8 cellular contexts compared by ENCODE assay signal in the genomic region with DNA sequence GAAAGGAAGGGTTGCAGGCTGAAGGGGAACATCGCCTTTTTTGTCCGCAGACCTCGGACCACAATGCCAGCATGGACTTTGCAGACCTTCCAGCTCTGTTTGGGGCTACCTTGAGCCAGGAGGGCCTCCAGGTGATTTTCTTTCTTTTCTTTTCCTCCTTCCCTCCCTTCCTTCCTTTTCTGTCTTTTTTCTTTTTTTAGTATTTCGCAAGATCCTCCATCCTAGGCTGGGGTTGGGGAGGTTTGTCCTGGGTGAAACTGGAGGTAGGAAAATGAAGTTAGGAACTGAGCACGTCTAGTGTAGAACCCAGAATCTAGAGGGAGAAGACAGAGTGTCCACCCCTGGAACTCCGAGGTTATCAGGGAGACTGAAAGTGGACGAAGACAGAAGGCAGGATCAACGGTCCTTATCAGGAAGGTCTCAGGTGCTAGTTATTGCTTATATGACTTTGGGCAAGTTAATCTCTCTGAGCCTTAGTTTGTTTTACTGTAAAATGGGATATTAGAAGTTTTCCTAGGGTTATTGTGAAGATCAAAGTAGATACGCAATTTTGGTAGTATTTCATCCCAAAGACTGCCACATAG. TPM values are rescaled to one million over a fixed set of nuclear protein-coding genes. Genes with fewer than 3 reads are reported as not detected.
DNase-seq lines count a peak whose midpoint lies in the region; ATAC-seq and TF ChIP-seq lines count a peak whose summit lies in the region.

No MANE protein-coding gene starts in this region.

- H3K9me3 ChIP-seq in left ventricle myocardium inferior (replicated peaks), result no peaks in the 10 kb centered on the region
- no peaks in the 10 kb centered on the region for H3K9me3 ChIP-seq in mammary epithelial cell (replicated peaks; ENCODE audit: insufficient read depth, low read length)
- no peaks in the 10 kb centered on the region for H3K9me3 ChIP-seq in mesodermal cell (ENCODE audit: control insufficient read depth, low read length)
- no peaks in the 10 kb centered on the region for H3K9me3 ChIP-seq in uterus

- H3K27ac ChIP-seq in left ventricle myocardium inferior (replicated peaks) (peak overlapping the region; percentile 96), mammary epithelial cell (ENCODE audit: insufficient read depth, low read depth, low read length) (peak overlapping the region; percentile 87), mesodermal cell (ENCODE audit: low read depth, low read length, severe bottlenecking) (peak overlapping the region; percentile 93), uterus (peak overlapping the region; percentile 95 to 98)

- H2AFZ ChIP-seq in mammary epithelial cell (ENCODE audit: low read depth, low read length), result no peak overlapping the region

- intact Hi-C loops in left ventricle myocardium inferior (cut with micrococcal nuclease) (no loop called here), Right ventricle myocardium inferior (cut with DNase I) (no loop called here), mammary epithelial cell (cut with micrococcal nuclease) (loop anchor here (2.0 kb wide), 1 partner anchor 56 kb away; a partner anchor contains a TSS), uterus (cut with DNase I; ENCODE audit: low total_unique reads) (no loop called here)

- peak overlapping the region; percentile 96 for H3K9ac ChIP-seq in mammary epithelial cell (ENCODE audit: insufficient read depth, low read length)

- H3K27me3 ChIP-seq in left ventricle myocardium inferior (ENCODE audit: low read depth) (no peaks in the 10 kb centered on the region), mammary epithelial cell (ENCODE audit: insufficient read depth, low read length) (no peaks in the 10 kb centered on the region), uterus (no peaks in the 10 kb centered on the region)

- BruUV-seq in mammary epithelial cell (replicated peaks; lab: Mats Ljungman, UMichigan), result no TSS peak

- dilution Hi-C loops in mammary epithelial cell (cut with HindIII; ENCODE audit: low sequenced_read_pairs), result no loop called here

- H3K79me2 ChIP-seq in mammary epithelial cell (ENCODE audit: insufficient read depth, low read length), result peaks cover 75% of the 10 kb centered on the region

- no peaks in the 10 kb centered on the region for H4K20me1 ChIP-seq in mammary epithelial cell (ENCODE audit: insufficient read depth, low read length)

- H3K4me1 ChIP-seq in left ventricle myocardium inferior, result peaks cover 82% of the 10 kb centered on the region
- H3K4me1 ChIP-seq in mammary epithelial cell (ENCODE audit: insufficient read depth, low read length), result peaks cover 53% of the 10 kb centered on the region
- H3K4me1 ChIP-seq in mesodermal cell (ENCODE audit: control insufficient read depth, insufficient read depth, low read length, poor library complexity, severe bottlenecking), result peaks cover 49% of the 10 kb centered on the region
- H3K4me1 ChIP-seq in uterus, result peaks cover 24% of the 10 kb centered on the region in 2 donors

- no peak for TF ChIP-seq POLR2A in uterus (IDR thresholded peaks at IDR 0.05)

- peaks cover 70% of the 10 kb centered on the region for H3K36me3 ChIP-seq in left ventricle myocardium inferior
- H3K36me3 ChIP-seq in mammary epithelial cell (ENCODE audit: insufficient read depth, low read length), result peaks cover 13% of the 10 kb centered on the region
- peaks cover 67% of the 10 kb centered on the region for H3K36me3 ChIP-seq in mesodermal cell (ENCODE audit: control insufficient read depth, insufficient read depth, low read length)
- H3K36me3 ChIP-seq in uterus, result no peaks in the 10 kb centered on the region

- in situ Hi-C loops in mammary epithelial cell (cut with MboI; ENCODE audit: low sequenced_read_pairs in 2 of 2), result no loop called here

- peak overlapping the region; percentile 84 for H3K4me3 ChIP-seq in left ventricle myocardium inferior
- peak overlapping the region; percentile 68 to 92 (median 79) for H3K4me3 ChIP-seq in mammary epithelial cell (replicated peaks in 1 of 3; ENCODE audit: insufficient read depth in 1 of 3, low read depth in 2 of 3, low read length in 3 of 3)
- H3K4me3 ChIP-seq in mesodermal cell (ENCODE audit: extremely low read depth, insufficient read depth, low read length, poor library complexity, severe bottlenecking), result peak overlapping the region; percentile 81
- peak overlapping the region; percentile 90 to 92 for H3K4me3 ChIP-seq in uterus

- DNase-seq in left ventricle myocardium inferior (no peak), Right ventricle myocardium inferior (ENCODE audit: missing footprints) (no peak), mammary epithelial cell (no peak), uterus (no peak), H4 (ENCODE audit: low spot score) (no peak)

- WGBS in mammary epithelial cell (ENCODE audit: low coverage, missing lambda C conversion rate), result 13% methylated on average over 8 of the region's 9 CpGs
- WGBS in mesodermal cell (ENCODE audit: insufficient coverage in 2 of 2), 2 experiments, result 40 to 45% methylated on average over 7 to 8 of the region's 9 CpGs

- CTCF ChIA-PET in mammary epithelial cell (lab: Charles Lee; ENCODE audit: low non-redundant PET), result interaction anchor here (1.6 kb wide), 1 partner anchor 32 kb away, joined by 8 read pairs; no protein-coding TSS in a partner anchor

- peak overlapping the region; percentile 96 for H3K4me2 ChIP-seq in mammary epithelial cell (ENCODE audit: insufficient read depth, low read depth, low read length)

- no peak for TF ChIP-seq CTCF in left ventricle myocardium inferior (IDR thresholded peaks at IDR 0.05; ENCODE audit: borderline replicate concordance)
- TF ChIP-seq CTCF in mammary epithelial cell (conservative IDR thresholded peaks at IDR 0.05 in 1 of 2, IDR thresholded peaks at IDR 0.05 in 1 of 2; ENCODE audit: extremely low read depth in 1 of 2, insufficient read depth in 1 of 2, low read depth in 1 of 2, low read length in 2 of 2), result no peak
- TF ChIP-seq CTCF in uterus (IDR thresholded peaks at IDR 0.05), result no peak

- ATAC-seq in Right ventricle myocardium inferior (no peak), GM21528 (IDR thresholded peaks at IDR 0.05; ENCODE audit: low FRiP score, unreplicated experiment) (no peak), HG03280 (IDR thresholded peaks at IDR 0.05; ENCODE audit: unreplicated experiment) (no peak)

RNA-seq across cellular contexts. Expression of a gene that starts 1.1 kb away (rescaled TPM):
- total RNA-seq in left ventricle myocardium inferior, result 90.7 TPM
- total RNA-seq in Right ventricle myocardium inferior, result 91.8 TPM
- 100 to 1,000 TPM in 1 of 2 donors, 10 to 100 TPM in 1; 53.0 to 121 TPM for total RNA-seq in mammary epithelial cell
- 132 TPM for polyA plus RNA-seq in mammary epithelial cell
- polyA minus RNA-seq in mammary epithelial cell, result 180 TPM
- polyA plus RNA-seq in mesodermal cell (2013, experiment 1 of 2), result 89.9 TPM
- 77.0 TPM for polyA plus RNA-seq in mesodermal cell (2013, experiment 2 of 2)
- total RNA-seq in uterus, result 100 to 1,000 TPM in 1 of 4 donors, 10 to 100 TPM in 3; 14.8 to 100 (median 53.1) TPM
- 15.1 and 17.3 TPM in 2 replicates for total RNA-seq in H4 (2014; rRNA removed; shearing (Covaris generic))

RNA-seq across cellular contexts. Expression of a gene that starts 1.3 kb away (rescaled TPM):
- total RNA-seq in left ventricle myocardium inferior, result 219 TPM
- 199 TPM for total RNA-seq in Right ventricle myocardium inferior
- total RNA-seq in mammary epithelial cell, result 10 to 100 TPM; 35.5 to 46.7 TPM
- 71.3 TPM for polyA plus RNA-seq in mammary epithelial cell
- 103 TPM for polyA minus RNA-seq in mammary epithelial cell
- polyA plus RNA-seq in mesodermal cell (2013, experiment 1 of 2), result 52.8 TPM
- polyA plus RNA-seq in mesodermal cell (2013, experiment 2 of 2), result 49.4 TPM
- total RNA-seq in uterus, result 10 to 100 TPM in 3 of 4 donors, 1 to 10 TPM in 1; 9.5 to 58.2 (median 42.9) TPM
- 64.1 and 70.8 TPM in 2 replicates for total RNA-seq in H4 (2014; rRNA removed; shearing (Covaris generic))

RNA-seq across cellular contexts. Expression of a gene that starts 7.2 kb away (rescaled TPM):
- total RNA-seq in left ventricle myocardium inferior (182 TPM), Right ventricle myocardium inferior (218 TPM), mammary epithelial cell (1,000 to 10,000 TPM in 1 of 2 donors, 100 to 1,000 TPM in 1; 442 to 1,314 TPM), uterus (100 to 1,000 TPM; 170 to 396 (median 304) TPM)
- polyA plus RNA-seq in mammary epithelial cell, result 1,540 TPM
- polyA minus RNA-seq in mammary epithelial cell, result 1,004 TPM
- 1,660 TPM for polyA plus RNA-seq in mesodermal cell (2013, experiment 1 of 2)
- 1,258 TPM for polyA plus RNA-seq in mesodermal cell (2013, experiment 2 of 2)
- 738 and 894 TPM in 2 replicates for total RNA-seq in H4 (2014; rRNA removed; shearing (Covaris generic))

RNA-seq across cellular contexts. Expression of a gene that starts 9.0 kb away (rescaled TPM):
- total RNA-seq in left ventricle myocardium inferior, result 0.22 TPM
- total RNA-seq in Right ventricle myocardium inferior, result not detected
- not detected for total RNA-seq in mammary epithelial cell
- polyA plus RNA-seq in mammary epithelial cell, result not detected
- not detected for polyA minus RNA-seq in mammary epithelial cell
- 0.26 TPM for polyA plus RNA-seq in mesodermal cell (2013, experiment 1 of 2)
- 0.15 TPM for polyA plus RNA-seq in mesodermal cell (2013, experiment 2 of 2)
- not detected for total RNA-seq in uterus
- not detected in 2 replicates for total RNA-seq in H4 (2014; rRNA removed; shearing (Covaris generic))

RNA-seq across cellular contexts. Expression of a gene that starts 9.8 kb away (rescaled TPM):
- total RNA-seq in left ventricle myocardium inferior (827 TPM), Right ventricle myocardium inferior (549 TPM), mammary epithelial cell (1 to 10 TPM; 1.8 to 7.8 TPM), uterus (1 to 10 TPM in 3 of 4 donors, not detected in 1; 2.8 to 3.7 (median 3.6) TPM)
- 2.7 TPM for polyA plus RNA-seq in mammary epithelial cell
- polyA minus RNA-seq in mammary epithelial cell, result not detected
- polyA plus RNA-seq in mesodermal cell (2013, experiment 1 of 2), result 28.8 TPM
- polyA plus RNA-seq in mesodermal cell (2013, experiment 2 of 2), result 26.2 TPM
- total RNA-seq in H4 (2014; rRNA removed; shearing (Covaris generic)), result 1.7 and 4.7 TPM in 2 replicates
